In genomic region chr2:16546128-16546754, GRCh38 we compare ENCODE assay signal across 1 cellular context.
TF ChIP-seq lines count a peak whose summit lies in the region.

No MANE protein-coding gene starts in this region.

TF ChIP-seq in IMR-90, 13 proteins besides CTCF, POLR2A, EP300 and RAD21 (continued from another document):
- TF ChIP-seq MAZ (IDR thresholded peaks at IDR 0.05; ENCODE audit: borderline replicate concordance, low read depth, low read length) (no peak), MAFK (IDR thresholded peaks at IDR 0.05; ENCODE audit: low read depth, low read length) (no peak), SMC3 (IDR thresholded peaks at IDR 0.05; ENCODE audit: low read depth, low read length) (no peak), USF2 (IDR thresholded peaks at IDR 0.05; ENCODE audit: low read depth, low read length) (no peak), BHLHE40 (IDR thresholded peaks at IDR 0.05; ENCODE audit: low read depth, low read length) (no peak), MXI1 (IDR thresholded peaks at IDR 0.05; ENCODE audit: borderline replicate concordance, low read depth, low read length) (no peak), CEBPB (IDR thresholded peaks at IDR 0.05; ENCODE audit: low read depth, low read length) (no peak), FOS (IDR thresholded peaks at IDR 0.05; ENCODE audit: low read depth, low read length) (no peak)
